ENCODE assay signal across 4 cellular contexts in the genomic region with DNA sequence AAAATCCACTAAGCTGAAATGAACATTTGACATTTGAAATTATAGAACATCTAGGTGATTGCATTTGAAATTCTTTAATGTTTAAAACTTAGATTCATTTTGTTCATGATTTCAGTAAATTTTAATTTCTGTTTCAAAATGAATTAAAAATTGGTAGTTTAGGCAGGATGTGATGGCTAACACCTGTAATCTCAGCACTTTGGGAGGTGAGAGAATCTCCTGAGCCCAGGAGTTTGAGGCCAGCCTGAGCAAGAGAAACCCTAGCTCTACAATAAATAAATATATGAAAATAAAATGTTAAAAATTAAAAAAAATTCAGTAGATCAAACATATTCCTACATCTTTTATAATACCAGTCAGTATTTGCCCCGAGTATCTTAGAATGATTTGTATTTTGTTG.
"Had no signal": no experiment of that assay in that cellular context is flagged by ENCODE, and none has a peak within 500 bp of the region (broad histone marks: within the 10 kb centered on the region; RNA-seq: fewer than 3 reads in every experiment).

No MANE protein-coding gene starts in this region.

- H3K36me3 Mint-ChIP-seq: IgD-negative memory B cell had no signal

- H3K4me3 Mint-ChIP-seq: IgD-negative memory B cell had no signal

- H3K27me3 Mint-ChIP-seq: IgD-negative memory B cell had no signal

- DNase-seq: IMR-90, KBM-7, KG1 had no signal

- H3K27ac Mint-ChIP-seq: IgD-negative memory B cell had no signal

- H3K4me1 Mint-ChIP-seq: IgD-negative memory B cell had no signal
